In the genomic region with DNA sequence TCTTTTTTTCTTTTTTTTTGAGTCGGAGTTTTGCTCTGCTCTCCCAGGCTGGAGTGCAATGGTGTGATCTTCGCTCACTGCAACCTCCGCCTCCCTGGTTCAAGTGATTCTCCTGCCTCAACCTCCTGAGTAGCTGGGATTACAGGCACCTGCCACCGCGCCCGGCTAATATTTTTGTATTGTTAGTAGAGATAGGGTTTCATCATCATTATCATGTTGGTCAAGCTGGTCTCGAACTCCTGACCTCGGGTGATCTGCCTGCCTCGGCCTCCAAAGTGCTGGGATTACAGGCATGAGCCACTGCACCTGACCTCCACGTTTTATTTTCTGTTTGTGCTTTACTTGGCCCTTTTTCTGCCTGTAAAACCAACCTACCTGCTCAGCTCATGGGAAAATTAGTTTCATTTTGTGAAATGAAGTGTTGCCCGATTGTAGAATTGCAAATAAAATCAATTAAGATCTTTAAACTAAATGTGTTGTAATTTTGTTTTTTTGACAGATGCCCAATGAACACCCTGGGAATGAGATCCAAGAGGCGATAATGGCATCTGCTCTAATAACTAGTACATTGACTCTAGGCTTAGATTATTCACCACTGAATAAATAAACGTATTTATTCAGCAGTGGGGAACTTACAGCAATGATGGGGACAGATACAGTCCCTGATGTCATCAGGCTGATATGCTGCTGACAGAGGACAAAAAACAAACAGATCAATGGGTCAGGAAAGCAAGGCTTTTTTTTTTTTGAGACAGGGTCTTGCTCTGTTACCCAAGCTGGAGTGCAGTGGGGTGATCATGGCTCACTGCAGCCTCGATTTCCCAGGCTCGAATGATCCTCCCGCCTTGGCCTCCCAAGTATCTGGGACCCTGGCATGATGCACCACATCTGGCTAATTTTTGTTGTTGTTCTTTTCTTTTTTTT, we compare ENCODE assay signal across 16 cellular contexts. TPM values are rescaled to one million over a fixed set of nuclear protein-coding genes. Genes with fewer than 3 reads are reported as not detected.
DNase-seq lines count a peak whose midpoint lies in the region; ATAC-seq, FAIRE-seq and TF ChIP-seq lines count a peak whose summit lies in the region.
"Had no signal": no experiment of that assay in that cellular context is flagged by ENCODE, and none has a peak within 500 bp of the region (broad histone marks: within the 10 kb centered on the region; RNA-seq: fewer than 3 reads in every experiment).

No MANE protein-coding gene starts in this region.

- H3K4me3 ChIP-seq in K562 (no peak overlapping the region), neural progenitor cell (no peak overlapping the region), aorta (ENCODE audit: low read length in 2 of 2) (no peak overlapping the region)
- H3K4me3 ChIP-seq: spleen, testis had no signal

- peak; percentile 37 for FAIRE-seq in K562 (lab: Jason Lieb, UNC)

- H3K9ac ChIP-seq in K562 (ENCODE audit: insufficient read depth in 1 of 2, low read depth in 2 of 2, low read length in 2 of 2) (peak overlapping the region; percentile 6 to 33; a peak in 1 of 4 replicates), neural progenitor cell (no peak overlapping the region)

- peaks cover 17 to 27% of the 10 kb centered on the region in 2 experiments; a peak in 4 of 5 replicates for H3K4me1 ChIP-seq in K562 (replicated peaks in 1 of 2; ENCODE audit: control insufficient read depth in 2 of 2, insufficient read depth in 2 of 2, low read length in 2 of 2)
- no peaks in the 10 kb centered on the region for H3K4me1 ChIP-seq in neural progenitor cell
- no peaks in the 10 kb centered on the region for H3K4me1 ChIP-seq in aorta (ENCODE audit: control insufficient read depth in 1 of 2, insufficient read depth in 2 of 2, low read length in 2 of 2)

- peak overlapping the region in 1 of 3 donors; percentile 26 for H3K27ac Mint-ChIP-seq in IgD-negative memory B cell
- H3K27ac Mint-ChIP-seq in neural progenitor cell: no peak overlapping the region

- H3K9me3 ChIP-seq in K562 (replicated peaks; ENCODE audit: control insufficient read depth, insufficient read depth, low read depth, low read length) (peaks cover 4% of the 10 kb centered on the region), neural progenitor cell (ENCODE audit: low read depth) (no peaks in the 10 kb centered on the region), aorta (ENCODE audit: control insufficient read depth, low read length) (no peaks in the 10 kb centered on the region)
- H3K9me3 ChIP-seq: testis had no signal

- TF ChIP-seq EP300 in K562 (IDR thresholded peaks at IDR 0.05; ENCODE audit: low read length): no peak

- H3K4me1 Mint-ChIP-seq in IgD-negative memory B cell: peaks cover 1 to 12% (median 10%) of the 10 kb centered on the region in 3 donors
- peaks cover 10% of the 10 kb centered on the region for H3K4me1 Mint-ChIP-seq in neural progenitor cell

- H3K27me3 Mint-ChIP-seq in IgD-negative memory B cell (no peaks in the 10 kb centered on the region), neural progenitor cell (ENCODE audit: insufficient read depth, low read depth) (peaks cover 8% of the 10 kb centered on the region)

- H3F3A ChIP-seq in neural progenitor cell (ENCODE audit: low read depth): peaks cover 21% of the 10 kb centered on the region

- ATAC-seq in K562 (no peak), HG03039 (IDR thresholded peaks at IDR 0.05; ENCODE audit: unreplicated experiment) (no peak), aorta (ENCODE audit: low FRiP score) (no peak)
- ATAC-seq: left ventricle myocardium superior had no signal

- H3K4me2 ChIP-seq in K562 (ENCODE audit: insufficient read depth, low read length) (peak overlapping the region; percentile 28; the same call in 1 of the 2 replicates), neural progenitor cell (no peak overlapping the region)

- H3K27me3 ChIP-seq in K562 (ENCODE audit: control insufficient read depth in 2 of 2, insufficient read depth in 2 of 2, low read length in 2 of 2): no peaks in the 10 kb centered on the region
- H3K27me3 ChIP-seq in neural progenitor cell: no peaks in the 10 kb centered on the region
- H3K27me3 ChIP-seq in aorta (ENCODE audit: control insufficient read depth in 1 of 2, insufficient read depth in 2 of 2, low read length in 1 of 2): no peaks in the 10 kb centered on the region
- H3K27me3 ChIP-seq: spleen, testis had no signal

- no peak for TF ChIP-seq RAD21 in K562 (CRISPR knock-in tag; conservative IDR thresholded peaks at IDR 0.05 in 1 of 2, IDR thresholded peaks at IDR 0.05 in 1 of 2)

- H3K4me3 Mint-ChIP-seq in IgD-negative memory B cell (peak overlapping the region in 3 of 4 donors; percentile 48 to 63 (median 52)), neural progenitor cell (peak overlapping the region; percentile 59)

- no peak overlapping the region for H2AFZ ChIP-seq in K562 (ENCODE audit: low read depth, low read length)
- H2AFZ ChIP-seq in neural progenitor cell (replicated peaks): no peak overlapping the region

- no peak for TF ChIP-seq CTCF in K562 (IDR thresholded peaks at IDR 0.05 in 2 of 3, conservative IDR thresholded peaks at IDR 0.05 in 1 of 3; ENCODE audit: insufficient read depth in 2 of 3, low read depth in 1 of 3, low read length in 3 of 3)
- TF ChIP-seq CTCF in neural progenitor cell (IDR thresholded peaks at IDR 0.05): no peak

- in situ Hi-C loops in K562 (cut with MboI): no loop called here

- H3K9me3 Mint-ChIP-seq in IgD-negative memory B cell (no peaks in the 10 kb centered on the region), neural progenitor cell (no peaks in the 10 kb centered on the region)

- H3K79me2 ChIP-seq in K562 (ENCODE audit: control insufficient read depth, insufficient read depth, low read length) (peaks cover 26% of the 10 kb centered on the region), neural progenitor cell (ENCODE audit: low read depth) (peaks cover 32% of the 10 kb centered on the region)

- peaks cover 12% of the 10 kb centered on the region for H4K20me1 ChIP-seq in K562 (replicated peaks; ENCODE audit: control insufficient read depth, insufficient read depth, low read length)
- peaks cover 16% of the 10 kb centered on the region for H4K20me1 ChIP-seq in neural progenitor cell (ENCODE audit: low read depth)

- H3K36me3 ChIP-seq in K562 (ENCODE audit: control insufficient read depth, insufficient read depth, low read length): 0 out of 3 replicates have a peak, but pooled peaks cover 4% of the 10 kb centered on the region
- H3K36me3 ChIP-seq in neural progenitor cell: no peaks in the 10 kb centered on the region
- H3K36me3 ChIP-seq in aorta (ENCODE audit: control insufficient read depth in 1 of 2, insufficient read depth in 2 of 2, low read length in 1 of 2): no peaks in the 10 kb centered on the region

- H3K27ac ChIP-seq in K562 (ENCODE audit: extremely low read depth, low read depth, low read length) (no peak overlapping the region), neural progenitor cell (no peak overlapping the region), aorta (ENCODE audit: low read depth in 1 of 2, low read length in 2 of 2) (no peak overlapping the region)
- H3K27ac ChIP-seq: spleen, testis had no signal

- no peaks in the 10 kb centered on the region for H3K9me1 ChIP-seq in K562 (ENCODE audit: control insufficient read depth, insufficient read depth, low read length)

- WGBS in K562 (ENCODE audit: insufficient coverage, low coverage, missing lambda C conversion rate): 35% methylated on average over 14 of the region's 16 CpGs
- WGBS in aorta, 2 donors: 80 to 85% methylated on average over 16 of the region's 16 CpGs

- intact Hi-C loops in K562 (cut with micrococcal nuclease): no loop called here
- intact Hi-C loops in aorta (cut with DNase I): no loop called here

- DNase-seq in NCI-H2029 (lab: John Stamatoyannopoulos, UW) (peak; percentile 71), NCI-H2029 treated with DMSO at 0.1 percent for 48 hours (lab: John Stamatoyannopoulos, UW) (no peak), K562 (ENCODE audit: extremely low read depth in 1 of 4, low spot score in 3 of 4) (peak in 1 of 4 experiments; percentile 36), neural progenitor cell (ENCODE audit: low spot score) (no peak), A172 (ENCODE audit: low spot score) (no peak), aorta (no peak)
- DNase-seq: ACHN; activated effector memory CD4-positive, alpha-beta T cell treated with anti-CD3 and anti-CD28 coated beads, Interleukin-2, amount 50 U/mL, for 16 hours; left ventricle myocardium superior; NCI-H1436 treated with DMSO at 0.1 percent for 48 hours; nucleus accumbens; spleen; SW 1271; testis had no signal

- BruUV-seq in K562 (replicated peaks; lab: Mats Ljungman, UMichigan): no TSS peak

- CTCF ChIA-PET in K562 (lab: Yijun Ruan, JAX; ENCODE audit: low intra/inter-chr PET ratio): interaction anchor here (0.7 kb wide), 1 partner anchor 18 kb away, joined by 3 read pairs; no protein-coding TSS in a partner anchor

- H3K36me3 Mint-ChIP-seq in IgD-negative memory B cell: no peaks in the 10 kb centered on the region
- H3K36me3 Mint-ChIP-seq in neural progenitor cell: peaks cover 10% of the 10 kb centered on the region

- no peak for TF ChIP-seq POLR2A in K562 (conservative IDR thresholded peaks at IDR 0.05)

- POLR2A ChIA-PET in K562 (lab: Yijun Ruan, JAX): interaction anchor here (0.6 to 1.3 kb wide), 6 partner anchors 9 to 127 kb away, joined by 3 to 4 read pairs (median 3); no protein-coding TSS in a partner anchor

RNA-seq across cellular contexts. Expression of a gene that starts 2.2 kb away (rescaled TPM):
- 96.8 TPM for polyA plus RNA-seq in IgD-negative memory B cell
- total RNA-seq in K562 (2011; cell fraction: chromatin; rRNA removed; ENCODE audit: low replicate concordance): 47.8 and 110 TPM in 2 replicates
- total RNA-seq in K562 (2011; cell fraction: nucleolus; rRNA removed): 74.5 and 92.6 TPM in 2 replicates
- total RNA-seq in K562 (2011; cell fraction: nucleoplasm; rRNA removed): 59.3 and 63.7 TPM in 2 replicates
- total RNA-seq in K562 (2014; rRNA removed): 13.8 and 14.6 TPM in 2 replicates
- total RNA-seq in K562 (2014; rRNA removed; fragmentation: Illumina TruSeq; extraction: Trizol): 2.1 and 2.9 TPM in 2 replicates
- 6.5 and 9.1 TPM in 2 replicates for total RNA-seq in K562 (2015; rRNA removed; fragmentation: Illumina TruSeq; extraction: Trizol)
- total RNA-seq in K562 (2021): 71.0 and 72.3 TPM in 2 replicates
- polyA plus RNA-seq in K562 (2011; rRNA removed): 18.4 and 36.4 TPM in 2 replicates
- polyA plus RNA-seq in K562 (2011; cell fraction: cytosol; rRNA removed): 33.8 and 40.2 TPM in 2 replicates
- polyA plus RNA-seq in K562 (2011; cell fraction: nucleus; rRNA removed): 90.4 and 128 TPM in 2 replicates
- polyA plus RNA-seq in K562 (2012): 99.8 and 107 TPM in 2 replicates
- 14.3 and 42.6 TPM in 2 replicates for polyA plus RNA-seq in K562 (2014; fragmentation: Illumina TruSeq; extraction: Trizol)
- polyA plus RNA-seq in K562 (2014; fragmentation: Nextera tagmentation; extraction: Ambion mirVana): 1 to 10 TPM in 1 of 2 experiments, under 1 TPM in 1; 0.74 to 1.0 TPM
- polyA plus RNA-seq in K562 (2014; rRNA removed): 40.9 and 57.7 TPM in 2 replicates
- polyA minus RNA-seq in K562 (2011; rRNA and poly(A)+ RNA removed): 7.2 and 11.7 TPM in 2 replicates
- polyA minus RNA-seq in K562 (2011; cell fraction: cytosol; rRNA and poly(A)+ RNA removed): 35.4 and 57.5 TPM in 2 replicates
- polyA minus RNA-seq in K562 (2011; cell fraction: nucleus; rRNA and poly(A)+ RNA removed): 20.2 and 28.5 TPM in 2 replicates
- 17.1 and 32.3 TPM in 2 replicates for total RNA-seq in neural progenitor cell (ENCODE audit: low replicate concordance)
- total RNA-seq in A172 (2014; rRNA removed; shearing (Covaris generic)): 3.1 and 8.0 TPM in 2 replicates
- total RNA-seq in aorta: 100 to 1,000 TPM; 119 TPM
- 100 to 1,000 TPM in 1 of 2 donors, 10 to 100 TPM in 1; 68.6 to 116 TPM for polyA plus RNA-seq in aorta

RNA-seq across cellular contexts. Expression of a gene that starts 24.0 kb away (rescaled TPM):
- polyA plus RNA-seq in IgD-negative memory B cell (not detected), K562 (2011; rRNA removed) (0.64 and 0.77 TPM in 2 replicates), K562 (2014; fragmentation: Illumina TruSeq; extraction: Trizol) (0.32 TPM in 1 of 2 replicates, not detected in the other), K562 (2014; fragmentation: Nextera tagmentation; extraction: Ambion mirVana) (not detected), K562 (2014; rRNA removed) (0.15 and 0.85 TPM in 2 replicates), aorta (10 to 100 TPM; 10.1 to 19.5 TPM)
- total RNA-seq in K562 (2011; cell fraction: chromatin; rRNA removed; ENCODE audit: low replicate concordance): 0.35 and 2.5 TPM in 2 replicates
- 1.8 and 4.8 TPM in 2 replicates for total RNA-seq in K562 (2011; cell fraction: nucleolus; rRNA removed)
- total RNA-seq in K562 (2011; cell fraction: nucleoplasm; rRNA removed): 1.4 and 1.8 TPM in 2 replicates
- total RNA-seq in K562 (2014; rRNA removed) (0.05 and 0.33 TPM in 2 replicates), K562 (2014; rRNA removed; fragmentation: Illumina TruSeq; extraction: Trizol) (not detected in 2 replicates), K562 (2015; rRNA removed; fragmentation: Illumina TruSeq; extraction: Trizol) (0.08 and 0.22 TPM in 2 replicates), K562 (2021) (0.20 and 0.24 TPM in 2 replicates), neural progenitor cell (ENCODE audit: low replicate concordance) (1.9 TPM in 1 of 2 replicates, not detected in the other), aorta (10 to 100 TPM; 39.9 to 45.1 TPM)
- 0.46 and 3.3 TPM in 2 replicates for polyA plus RNA-seq in K562 (2011; cell fraction: cytosol; rRNA removed)
- polyA plus RNA-seq in K562 (2011; cell fraction: nucleus; rRNA removed): 0.94 and 4.1 TPM in 2 replicates
- polyA plus RNA-seq in K562 (2012): 0.61 and 0.65 TPM in 2 replicates
- 0.46 TPM in 1 of 2 replicates, not detected in the other for polyA minus RNA-seq in K562 (2011; rRNA and poly(A)+ RNA removed)
- 2.3 TPM in 1 of 2 replicates, not detected in the other for polyA minus RNA-seq in K562 (2011; cell fraction: cytosol; rRNA and poly(A)+ RNA removed)
- polyA minus RNA-seq in K562 (2011; cell fraction: nucleus; rRNA and poly(A)+ RNA removed): 0.78 and 1.8 TPM in 2 replicates
- total RNA-seq in A172 (2014; rRNA removed; shearing (Covaris generic)): not detected in 2 replicates

RNA-seq across cellular contexts. Expression of a gene that starts 25.2 kb away (rescaled TPM):
- polyA plus RNA-seq in IgD-negative memory B cell (35.9 TPM), K562 (2011; rRNA removed) (2.2 and 3.1 TPM in 2 replicates), K562 (2014; fragmentation: Illumina TruSeq; extraction: Trizol) (2.0 and 3.3 TPM in 2 replicates), K562 (2014; fragmentation: Nextera tagmentation; extraction: Ambion mirVana) (under 1 TPM; 0.39 to 0.41 TPM), K562 (2014; rRNA removed) (3.7 and 5.2 TPM in 2 replicates), aorta (10 to 100 TPM; 50.1 to 61.7 TPM)
- 2.0 and 5.2 TPM in 2 replicates for total RNA-seq in K562 (2011; cell fraction: chromatin; rRNA removed; ENCODE audit: low replicate concordance)
- 6.2 and 6.5 TPM in 2 replicates for total RNA-seq in K562 (2011; cell fraction: nucleolus; rRNA removed)
- 4.1 and 4.8 TPM in 2 replicates for total RNA-seq in K562 (2011; cell fraction: nucleoplasm; rRNA removed)
- total RNA-seq in K562 (2014; rRNA removed) (6.4 and 9.6 TPM in 2 replicates), K562 (2014; rRNA removed; fragmentation: Illumina TruSeq; extraction: Trizol) (1.2 and 1.9 TPM in 2 replicates), K562 (2015; rRNA removed; fragmentation: Illumina TruSeq; extraction: Trizol) (1.9 and 2.2 TPM in 2 replicates), K562 (2021) (4.1 and 4.2 TPM in 2 replicates), neural progenitor cell (ENCODE audit: low replicate concordance) (27.0 and 72.7 TPM in 2 replicates), aorta (10 to 100 TPM; 61.8 to 70.5 TPM)
- polyA plus RNA-seq in K562 (2011; cell fraction: cytosol; rRNA removed): 4.8 and 8.7 TPM in 2 replicates
- polyA plus RNA-seq in K562 (2011; cell fraction: nucleus; rRNA removed): 2.6 and 6.9 TPM in 2 replicates
- polyA plus RNA-seq in K562 (2012): 5.4 and 13.1 TPM in 2 replicates
- 0.63 and 1.4 TPM in 2 replicates for polyA minus RNA-seq in K562 (2011; rRNA and poly(A)+ RNA removed)
- polyA minus RNA-seq in K562 (2011; cell fraction: cytosol; rRNA and poly(A)+ RNA removed): 3.6 and 3.8 TPM in 2 replicates
- polyA minus RNA-seq in K562 (2011; cell fraction: nucleus; rRNA and poly(A)+ RNA removed): 1.2 and 1.3 TPM in 2 replicates
- 53.3 and 80.8 TPM in 2 replicates for total RNA-seq in A172 (2014; rRNA removed; shearing (Covaris generic))

RNA-seq across cellular contexts. Expression of a gene that starts 44.9 kb away (rescaled TPM):
- not detected for polyA plus RNA-seq in IgD-negative memory B cell
- total RNA-seq in K562 (2011; cell fraction: chromatin; rRNA removed; ENCODE audit: low replicate concordance): 0.44 and 1.0 TPM in 2 replicates
- 0.53 and 0.83 TPM in 2 replicates for total RNA-seq in K562 (2011; cell fraction: nucleolus; rRNA removed)
- 0.76 and 0.95 TPM in 2 replicates for total RNA-seq in K562 (2011; cell fraction: nucleoplasm; rRNA removed)
- total RNA-seq in K562 (2014; rRNA removed): not detected in 2 replicates
- not detected in 2 replicates for total RNA-seq in K562 (2014; rRNA removed; fragmentation: Illumina TruSeq; extraction: Trizol)
- not detected in 2 replicates for total RNA-seq in K562 (2015; rRNA removed; fragmentation: Illumina TruSeq; extraction: Trizol)
- 0.22 and 0.40 TPM in 2 replicates for total RNA-seq in K562 (2021)
- 0.08 TPM in 2 replicates for polyA plus RNA-seq in K562 (2011; rRNA removed)
- polyA plus RNA-seq in K562 (2011; cell fraction: cytosol; rRNA removed): 0.10 and 0.27 TPM in 2 replicates
- polyA plus RNA-seq in K562 (2011; cell fraction: nucleus; rRNA removed): 0.41 and 0.82 TPM in 2 replicates
- polyA plus RNA-seq in K562 (2012): 0.14 and 0.18 TPM in 2 replicates
- 0.06 TPM in 1 of 2 replicates, not detected in the other for polyA plus RNA-seq in K562 (2014; fragmentation: Illumina TruSeq; extraction: Trizol)
- under 1 TPM in 1 of 2 experiments, not detected in 1; 0.03 TPM for polyA plus RNA-seq in K562 (2014; fragmentation: Nextera tagmentation; extraction: Ambion mirVana)
- polyA plus RNA-seq in K562 (2014; rRNA removed): not detected in 2 replicates
- not detected in 2 replicates for polyA minus RNA-seq in K562 (2011; rRNA and poly(A)+ RNA removed)
- not detected in 2 replicates for polyA minus RNA-seq in K562 (2011; cell fraction: cytosol; rRNA and poly(A)+ RNA removed)
- 0.11 and 0.54 TPM in 2 replicates for polyA minus RNA-seq in K562 (2011; cell fraction: nucleus; rRNA and poly(A)+ RNA removed)
- total RNA-seq in neural progenitor cell (ENCODE audit: low replicate concordance): 1.9 TPM in 1 of 2 replicates, not detected in the other
- 1.0 and 1.2 TPM in 2 replicates for total RNA-seq in A172 (2014; rRNA removed; shearing (Covaris generic))
- total RNA-seq in aorta: 10 to 100 TPM; 15.9 to 23.9 TPM
- 1 to 10 TPM in 1 of 2 donors, under 1 TPM in 1; 0.50 to 1.8 TPM for polyA plus RNA-seq in aorta

RNA-seq across cellular contexts. Expression of a gene that starts 56.8 kb away (rescaled TPM):
- polyA plus RNA-seq in IgD-negative memory B cell (210 TPM), K562 (2011; rRNA removed) (107 and 127 TPM in 2 replicates), K562 (2014; fragmentation: Illumina TruSeq; extraction: Trizol) (241 and 264 TPM in 2 replicates), K562 (2014; fragmentation: Nextera tagmentation; extraction: Ambion mirVana) (10 to 100 TPM; 11.1 to 13.1 TPM), K562 (2014; rRNA removed) (253 and 316 TPM in 2 replicates), aorta (100 to 1,000 TPM; 106 to 112 TPM)
- total RNA-seq in K562 (2011; cell fraction: chromatin; rRNA removed; ENCODE audit: low replicate concordance): 202 and 306 TPM in 2 replicates
- 151 and 162 TPM in 2 replicates for total RNA-seq in K562 (2011; cell fraction: nucleolus; rRNA removed)
- total RNA-seq in K562 (2011; cell fraction: nucleoplasm; rRNA removed): 214 and 325 TPM in 2 replicates
- total RNA-seq in K562 (2014; rRNA removed) (195 and 251 TPM in 2 replicates), K562 (2014; rRNA removed; fragmentation: Illumina TruSeq; extraction: Trizol) (130 and 168 TPM in 2 replicates), K562 (2015; rRNA removed; fragmentation: Illumina TruSeq; extraction: Trizol) (186 and 204 TPM in 2 replicates), K562 (2021) (283 and 340 TPM in 2 replicates), neural progenitor cell (ENCODE audit: low replicate concordance) (118 and 156 TPM in 2 replicates), aorta (100 to 1,000 TPM; 134 to 148 TPM)
- polyA plus RNA-seq in K562 (2011; cell fraction: cytosol; rRNA removed): 113 and 356 TPM in 2 replicates
- 136 and 152 TPM in 2 replicates for polyA plus RNA-seq in K562 (2011; cell fraction: nucleus; rRNA removed)
- 189 and 403 TPM in 2 replicates for polyA plus RNA-seq in K562 (2012)
- 124 and 136 TPM in 2 replicates for polyA minus RNA-seq in K562 (2011; rRNA and poly(A)+ RNA removed)
- polyA minus RNA-seq in K562 (2011; cell fraction: cytosol; rRNA and poly(A)+ RNA removed): 128 and 153 TPM in 2 replicates
- polyA minus RNA-seq in K562 (2011; cell fraction: nucleus; rRNA and poly(A)+ RNA removed): 67.6 and 85.5 TPM in 2 replicates
- total RNA-seq in A172 (2014; rRNA removed; shearing (Covaris generic)): 97.9 and 102 TPM in 2 replicates

Comparison
In these comparisons a context has a peak if more than half of its experiments do, and no peak if none do; other contexts are left out.
1. RNA of a gene that starts 24.0 kb away (total RNA-seq): 39.9 to 45.1 TPM in aorta; 0.05 to 4.8 TPM in K562, 1.9 TPM in neural progenitor cell and not detected in A172; every median in the first group is over 4 times any median in the second.